ENCODE assay signal across 1 cellular context in the genomic region with DNA sequence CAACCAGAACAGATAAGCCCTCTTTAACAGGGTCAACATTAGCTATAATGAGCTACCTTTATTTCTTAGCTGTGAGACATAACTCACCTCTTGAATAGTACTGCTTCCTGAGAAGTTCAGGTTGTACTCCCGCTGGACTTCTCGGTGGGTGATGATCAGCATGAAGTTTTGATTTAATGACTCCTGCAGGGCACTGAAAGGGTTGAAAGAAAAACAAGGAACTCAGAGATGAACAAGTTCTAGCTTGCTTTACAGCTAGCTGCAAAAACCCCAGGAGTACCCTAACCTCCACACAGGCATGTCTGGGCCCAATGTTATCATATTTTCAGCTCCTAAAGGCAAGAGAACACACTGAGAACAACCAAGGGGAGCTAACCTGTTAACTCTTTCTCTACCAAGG.
TF ChIP-seq lines count a peak whose summit lies in the region.

No MANE protein-coding gene starts in this region.

TF ChIP-seq in H1, 55 proteins besides CTCF, POLR2A, EP300 and RAD21 (continued from another document):
- TF ChIP-seq, protein P1, sequence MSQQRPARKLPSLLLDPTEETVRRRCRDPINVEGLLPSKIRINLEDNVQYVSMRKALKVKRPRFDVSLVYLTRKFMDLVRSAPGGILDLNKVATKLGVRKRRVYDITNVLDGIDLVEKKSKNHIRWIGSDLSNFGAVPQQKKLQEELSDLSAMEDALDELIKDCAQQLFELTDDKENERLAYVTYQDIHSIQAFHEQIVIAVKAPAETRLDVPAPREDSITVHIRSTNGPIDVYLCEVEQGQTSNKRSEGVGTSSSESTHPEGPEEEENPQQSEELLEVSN (IDR thresholded peaks at IDR 0.05), result no peak
- TF ChIP-seq SIN3A (conservative IDR thresholded peaks at IDR 0.05 in 1 of 2, IDR thresholded peaks at IDR 0.05 in 1 of 2; ENCODE audit: low read depth in 1 of 2, low read length in 2 of 2) (no peak), CHD1 (IDR thresholded peaks at IDR 0.05; ENCODE audit: low read depth, low read length) (no peak)
TF ChIP-seq in H1: peak in this region for 0.
